10 cellular contexts compared by ENCODE assay signal in genomic region chr11:69122337-69122641, GRCh38. TPM values are rescaled to one million over a fixed set of nuclear protein-coding genes. Genes with fewer than 3 reads are reported as not detected.
A peak's percentile ranks its signal among the peaks of the same experiment; 100 is the strongest.
DNase-seq lines count a peak whose midpoint lies in the region; ATAC-seq and TF ChIP-seq lines count a peak whose summit lies in the region.
"Had no signal": no experiment of that assay in that cellular context is flagged by ENCODE, and none has a peak within 500 bp of the region (broad histone marks: within the 10 kb centered on the region; RNA-seq: fewer than 3 reads in every experiment).

No MANE protein-coding gene starts in this region.

- H2AFZ ChIP-seq in H9 (ENCODE audit: low read length): no peak overlapping the region

- no peak overlapping the region for H4K5ac ChIP-seq in H9 (ENCODE audit: insufficient read length, low read depth, low read length)

- H4K8ac ChIP-seq in H9 (replicated peaks; ENCODE audit: insufficient read length, low read depth, low read length): no peak overlapping the region

- H3K36me3 ChIP-seq in duodenal mucosa (ENCODE audit: control insufficient read depth in 1 of 2, insufficient read depth in 2 of 2, low read length in 2 of 2) (no peaks in the 10 kb centered on the region), muscle layer of colon (ENCODE audit: insufficient read depth, low read length) (no peaks in the 10 kb centered on the region)

- no CpG with 5 or more reads among the region's 9 CpGs for WGBS in H9 (ENCODE audit: extremely low coverage, insufficient read length, low lambda C conversion rate)

- no peaks in the 10 kb centered on the region for H3K9me3 ChIP-seq in H9 (ENCODE audit: control insufficient read depth, low read depth, low read length)
- no peaks in the 10 kb centered on the region for H3K9me3 ChIP-seq in duodenal mucosa (ENCODE audit: control insufficient read depth in 1 of 2, low read length in 2 of 2)
- no peaks in the 10 kb centered on the region for H3K9me3 ChIP-seq in muscle layer of colon (ENCODE audit: low read length)
- H3K9me3 ChIP-seq: testis had no signal

- H3K56ac ChIP-seq in H9 (ENCODE audit: insufficient read length, low read depth, low read length): no peak overlapping the region

- TF ChIP-seq CTCF in 22Rv1 (IDR thresholded peaks at IDR 0.05) (no peak), H9 (conservative IDR thresholded peaks at IDR 0.05) (no peak)

- no peak overlapping the region for H2AK5ac ChIP-seq in H9 (ENCODE audit: insufficient read length, low read length)

- H3K27ac Mint-ChIP-seq in H9: no peak overlapping the region; a peak in 1 of 7 replicates

- H3K27ac ChIP-seq in 22Rv1: peak overlapping the region; percentile 80
- no peak overlapping the region for H3K27ac ChIP-seq in H9 (ENCODE audit: insufficient read length, low read depth, low read length)
- peak overlapping the region; percentile 28 for H3K27ac ChIP-seq in duodenal mucosa (ENCODE audit: low read depth, low read length)
- no peak overlapping the region for H3K27ac ChIP-seq in muscle layer of colon (ENCODE audit: low read depth, low read length)
- H3K27ac ChIP-seq: testis had no signal

- H3K4me1 ChIP-seq in H9 (ENCODE audit: insufficient read depth, low read length) (no peaks in the 10 kb centered on the region), duodenal mucosa (ENCODE audit: control insufficient read depth in 1 of 2, insufficient read depth in 2 of 2, low read length in 2 of 2) (peaks cover 16 to 19% of the 10 kb centered on the region in 2 donors), muscle layer of colon (ENCODE audit: insufficient read depth, low read length) (peaks cover 21% of the 10 kb centered on the region)

- ATAC-seq in esophagus mucosa: no peak
- ATAC-seq in HG03460 (IDR thresholded peaks at IDR 0.05; ENCODE audit: unreplicated experiment): no peak
- no peak for ATAC-seq in HG02588 (IDR thresholded peaks at IDR 0.05; ENCODE audit: unreplicated experiment)

- no peak overlapping the region for H3K4me3 Mint-ChIP-seq in H9

- no peak for DNase-seq in H9
- no peak for DNase-seq in NCI-H1417 treated with DMSO at 0.1 percent for 48 hours (lab: John Stamatoyannopoulos, UW)
- DNase-seq: NCI-H2029 treated with DMSO at 0.1 percent for 48 hours, testis had no signal

- no peak overlapping the region for H3K9ac ChIP-seq in H9 (ENCODE audit: extremely low read depth, insufficient read length, low read length)
- H3K9ac ChIP-seq in duodenal mucosa (ENCODE audit: low read depth in 1 of 2, low read length in 2 of 2): no peak overlapping the region
- no peak overlapping the region for H3K9ac ChIP-seq in muscle layer of colon (ENCODE audit: low read length)

- no peak overlapping the region for H2BK15ac ChIP-seq in H9 (ENCODE audit: low read depth, low read length)

- H2BK20ac ChIP-seq in H9 (ENCODE audit: low read depth, low read length, poor library complexity, severe bottlenecking): no peak overlapping the region

- H2BK120ac ChIP-seq in H9 (ENCODE audit: low read depth, low read length, poor library complexity, severe bottlenecking): no peak overlapping the region

- no peak overlapping the region for H3K4ac ChIP-seq in H9 (ENCODE audit: low read depth, low read length)

- H3K27me3 ChIP-seq in H9 (ENCODE audit: insufficient read depth, low read length): no peaks in the 10 kb centered on the region
- H3K27me3 ChIP-seq in duodenal mucosa (ENCODE audit: control insufficient read depth in 1 of 2, insufficient read depth in 2 of 2, low read length in 2 of 2): no peaks in the 10 kb centered on the region
- H3K27me3 ChIP-seq in muscle layer of colon (ENCODE audit: control insufficient read depth in 1 of 2, insufficient read depth in 2 of 2, low read length in 2 of 2): no peaks in the 10 kb centered on the region
- H3K27me3 ChIP-seq: testis had no signal

- no peak overlapping the region for H2BK5ac ChIP-seq in H9 (ENCODE audit: insufficient read length, low read length)

- no peak overlapping the region for H2BK12ac ChIP-seq in H9 (ENCODE audit: insufficient read length, low read depth, low read length)

- H3K27me3 Mint-ChIP-seq in H9 (ENCODE audit: low read depth): peaks cover 8% of the 10 kb centered on the region

- no peaks in the 10 kb centered on the region for H3K79me1 ChIP-seq in H9 (ENCODE audit: insufficient read depth, low read depth, low read length, poor library complexity, severe bottlenecking)

- H4K20me1 ChIP-seq in H9 (ENCODE audit: control insufficient read depth, insufficient read depth, insufficient read length): no peaks in the 10 kb centered on the region

- H3T11ph ChIP-seq in H9 (ENCODE audit: low read length): no peak overlapping the region

- H4K91ac ChIP-seq in H9 (ENCODE audit: insufficient read length, low read depth, low read length): peak overlapping the region; percentile 9

- H3K23ac ChIP-seq in H9 (ENCODE audit: insufficient read length, low read depth, low read length): no peak overlapping the region

- H3K9me3 Mint-ChIP-seq in H9: peaks cover 7 to 11% of the 10 kb centered on the region in 2 experiments; a peak in 3 of 5 replicates

- peaks cover 0 to 5% (median 0%) of the 10 kb centered on the region in 3 experiments; a peak in 1 of 7 replicates for H3K36me3 Mint-ChIP-seq in H9 (ENCODE audit: insufficient read depth in 1 of 3, low read depth in 3 of 3)

- H3K4me1 Mint-ChIP-seq in H9: peaks cover 16 to 30% of the 10 kb centered on the region in 2 experiments

- H3K79me2 ChIP-seq in H9 (ENCODE audit: insufficient read depth, low read length): no peaks in the 10 kb centered on the region

- no peaks in the 10 kb centered on the region for H3K23me2 ChIP-seq in H9 (ENCODE audit: insufficient read length, low read depth, low read length, poor library complexity, severe bottlenecking)

- no peak overlapping the region for H3K14ac ChIP-seq in H9 (ENCODE audit: insufficient read depth, low read length)

- H3K4me3 ChIP-seq in duodenal mucosa (ENCODE audit: low read depth in 1 of 2, low read length in 2 of 2): no peak overlapping the region
- peak overlapping the region; percentile 23 to 31 for H3K4me3 ChIP-seq in muscle layer of colon (ENCODE audit: low read depth in 1 of 2, low read length in 2 of 2)
- H3K4me3 ChIP-seq: testis had no signal

- peak overlapping the region; percentile 31 for H3K4me2 ChIP-seq in H9 (ENCODE audit: insufficient read depth, insufficient read length, low read length)

- no peak overlapping the region for H3K18ac ChIP-seq in H9 (ENCODE audit: insufficient read length, low read depth, low read length)

RNA-seq across cellular contexts. Expression of gene SMIM38, which starts 33.4 kb away (rescaled TPM):
- total RNA-seq in H9 (2021) (0.09 and 0.13 TPM in 2 replicates), esophagus mucosa (0.16 TPM)

Comparison
In these comparisons a context has a peak if more than half of its experiments do, and no peak if none do; other contexts are left out.
1. H3K27ac ChIP-seq: peak in 22Rv1 (single experiment) and duodenal mucosa (single experiment); none in H9 (single experiment) and muscle layer of colon (single experiment).
2. H3K4me3 ChIP-seq: peak in muscle layer of colon (2 of 2); none in duodenal mucosa (0 of 2).